3 cellular contexts compared by ENCODE assay signal in genomic region chr14:50083467-50084337, GRCh38.
TF ChIP-seq lines count a peak whose summit lies in the region.

No MANE protein-coding gene starts in this region.

TF ChIP-seq in liver, 16 proteins besides CTCF, POLR2A, EP300 and RAD21 (continued from another document):
- no peak for TF ChIP-seq ZBTB33 (IDR thresholded peaks at IDR 0.05)
- TF ChIP-seq, protein P1, sequence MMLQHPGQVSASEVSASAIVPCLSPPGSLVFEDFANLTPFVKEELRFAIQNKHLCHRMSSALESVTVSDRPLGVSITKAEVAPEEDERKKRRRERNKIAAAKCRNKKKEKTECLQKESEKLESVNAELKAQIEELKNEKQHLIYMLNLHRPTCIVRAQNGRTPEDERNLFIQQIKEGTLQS (IDR thresholded peaks at IDR 0.05): no peak

TF ChIP-seq in HepG2, 621 proteins besides CTCF, POLR2A, EP300 and RAD21 (continued from another document):
- TF ChIP-seq, protein P2, sequence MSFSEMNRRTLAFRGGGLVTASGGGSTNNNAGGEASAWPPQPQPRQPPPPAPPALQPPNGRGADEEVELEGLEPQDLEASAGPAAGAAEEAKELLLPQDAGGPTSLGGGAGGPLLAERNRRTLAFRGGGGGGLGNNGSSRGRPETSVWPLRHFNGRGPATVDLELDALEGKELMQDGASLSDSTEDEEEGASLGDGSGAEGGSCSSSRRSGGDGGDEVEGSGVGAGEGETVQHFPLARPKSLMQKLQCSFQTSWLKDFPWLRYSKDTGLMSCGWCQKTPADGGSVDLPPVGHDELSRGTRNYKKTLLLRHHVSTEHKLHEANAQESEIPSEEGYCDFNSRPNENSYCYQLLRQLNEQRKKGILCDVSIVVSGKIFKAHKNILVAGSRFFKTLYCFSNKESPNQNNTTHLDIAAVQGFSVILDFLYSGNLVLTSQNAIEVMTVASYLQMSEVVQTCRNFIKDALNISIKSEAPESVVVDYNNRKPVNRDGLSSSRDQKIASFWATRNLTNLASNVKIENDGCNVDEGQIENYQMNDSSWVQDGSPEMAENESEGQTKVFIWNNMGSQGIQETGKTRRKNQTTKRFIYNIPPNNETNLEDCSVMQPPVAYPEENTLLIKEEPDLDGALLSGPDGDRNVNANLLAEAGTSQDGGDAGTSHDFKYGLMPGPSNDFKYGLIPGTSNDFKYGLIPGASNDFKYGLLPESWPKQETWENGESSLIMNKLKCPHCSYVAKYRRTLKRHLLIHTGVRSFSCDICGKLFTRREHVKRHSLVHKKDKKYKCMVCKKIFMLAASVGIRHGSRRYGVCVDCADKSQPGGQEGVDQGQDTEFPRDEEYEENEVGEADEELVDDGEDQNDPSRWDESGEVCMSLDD (CRISPR knock-in tag; IDR thresholded peaks at IDR 0.05; ENCODE audit: borderline replicate concordance): no peak
- TF ChIP-seq ZNF607 (CRISPR knock-in tag; IDR thresholded peaks at IDR 0.05; ENCODE audit: borderline replicate concordance): no peak
- no peak for TF ChIP-seq ZNF543 (CRISPR knock-in tag; IDR thresholded peaks at IDR 0.05)
- TF ChIP-seq, protein P3, sequence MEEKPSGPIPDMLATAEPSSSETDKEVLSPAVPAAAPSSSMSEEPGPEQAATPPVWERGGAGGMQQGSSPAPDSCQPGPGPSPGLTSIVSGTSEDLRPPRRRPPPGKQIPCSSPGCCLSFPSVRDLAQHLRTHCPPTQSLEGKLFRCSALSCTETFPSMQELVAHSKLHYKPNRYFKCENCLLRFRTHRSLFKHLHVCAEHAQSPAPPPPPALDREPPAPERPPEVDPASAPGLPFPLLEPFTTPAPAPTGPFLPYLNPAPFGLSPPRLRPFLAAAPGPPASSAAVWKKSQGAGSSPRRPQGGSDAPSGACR (CRISPR knock-in tag; IDR thresholded peaks at IDR 0.05): no peak
- no peak for TF ChIP-seq ZNF678 (CRISPR knock-in tag; IDR thresholded peaks at IDR 0.05)
- TF ChIP-seq ZFP36 (IDR thresholded peaks at IDR 0.05; ENCODE audit: borderline replicate concordance, low read depth, low read length, partially characterized antibody): no peak
- TF ChIP-seq ARID3A (IDR thresholded peaks at IDR 0.05; ENCODE audit: low read depth, low read length): no peak
- TF ChIP-seq THRA (CRISPR knock-in tag; IDR thresholded peaks at IDR 0.05; ENCODE audit: borderline replicate concordance): no peak
- TF ChIP-seq MEIS2 (CRISPR knock-in tag; IDR thresholded peaks at IDR 0.05): no peak
- TF ChIP-seq ZNF513 (CRISPR knock-in tag; conservative IDR thresholded peaks at IDR 0.05): no peak
- TF ChIP-seq, protein P4, sequence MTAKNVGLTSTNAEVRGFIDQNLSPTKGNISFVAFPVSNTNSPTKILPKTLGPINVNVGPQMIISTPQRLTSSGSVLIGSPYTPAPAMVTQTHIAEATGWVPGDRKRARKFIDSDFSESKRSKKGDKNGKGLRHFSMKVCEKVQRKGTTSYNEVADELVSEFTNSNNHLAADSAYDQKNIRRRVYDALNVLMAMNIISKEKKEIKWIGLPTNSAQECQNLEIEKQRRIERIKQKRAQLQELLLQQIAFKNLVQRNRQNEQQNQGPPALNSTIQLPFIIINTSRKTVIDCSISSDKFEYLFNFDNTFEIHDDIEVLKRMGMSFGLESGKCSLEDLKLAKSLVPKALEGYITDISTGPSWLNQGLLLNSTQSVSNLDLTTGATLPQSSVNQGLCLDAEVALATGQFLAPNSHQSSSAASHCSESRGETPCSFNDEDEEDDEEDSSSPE (CRISPR knock-in tag; IDR thresholded peaks at IDR 0.05): no peak
- TF ChIP-seq, protein P5, sequence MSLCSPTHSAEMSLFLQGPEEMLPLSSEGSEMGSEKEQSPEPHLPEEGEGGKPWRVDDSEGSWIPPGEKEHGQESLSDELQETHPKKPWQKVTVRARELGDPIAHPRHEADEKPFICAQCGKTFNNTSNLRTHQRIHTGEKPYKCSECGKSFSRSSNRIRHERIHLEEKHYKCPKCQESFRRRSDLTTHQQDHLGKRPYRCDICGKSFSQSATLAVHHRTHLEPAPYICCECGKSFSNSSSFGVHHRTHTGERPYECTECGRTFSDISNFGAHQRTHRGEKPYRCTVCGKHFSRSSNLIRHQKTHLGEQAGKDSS (CRISPR knock-in tag; IDR thresholded peaks at IDR 0.05; ENCODE audit: borderline replicate concordance, low read depth): no peak
- TF ChIP-seq ZNF761 (CRISPR knock-in tag; conservative IDR thresholded peaks at IDR 0.05): no peak

TF ChIP-seq in HEK293T, 16 proteins besides CTCF, POLR2A, EP300 and RAD21 (continued from another document):
- TF ChIP-seq BHLHE40 (IDR thresholded peaks at IDR 0.05; ENCODE audit: borderline replicate concordance) (no peak), ZNF384 (IDR thresholded peaks at IDR 0.05) (no peak), HDGF (IDR thresholded peaks at IDR 0.05; ENCODE audit: borderline replicate concordance) (no peak), LEF1 (IDR thresholded peaks at IDR 0.05; ENCODE audit: borderline replicate concordance) (no peak), ELF4 (IDR thresholded peaks at IDR 0.05) (no peak)
